ENCODE assay signal across 8 cellular contexts in genomic region chr17:57422574-57423164, GRCh38.
A peak's percentile ranks its signal among the peaks of the same experiment; 100 is the strongest.
DNase-seq lines count a peak whose midpoint lies in the region; ATAC-seq and TF ChIP-seq lines count a peak whose summit lies in the region.

No MANE protein-coding gene starts in this region.

- 84 to 86% methylated on average over 9 of the region's 9 CpGs for WGBS in tibial nerve, 2 donors

- H3K27me3 ChIP-seq in colonic mucosa (no peaks in the 10 kb centered on the region), HAP-1 (ENCODE audit: low read depth) (no peaks in the 10 kb centered on the region), tibial nerve (no peaks in the 10 kb centered on the region)

- H3K4me3 ChIP-seq in colonic mucosa (no peak overlapping the region), HAP-1 (no peak overlapping the region), tibial nerve (no peak overlapping the region)

- peak; percentile 85 for ATAC-seq in GM21529 (IDR thresholded peaks at IDR 0.05; ENCODE audit: unreplicated experiment)

- H3K9me3 ChIP-seq in colonic mucosa (no peaks in the 10 kb centered on the region), HAP-1 (no peaks in the 10 kb centered on the region), tibial nerve (no peaks in the 10 kb centered on the region)

- H3K4me1 ChIP-seq in colonic mucosa: peaks cover 21% of the 10 kb centered on the region
- H3K4me1 ChIP-seq in HAP-1: peaks cover 29% of the 10 kb centered on the region
- H3K4me1 ChIP-seq in tibial nerve: no peaks in the 10 kb centered on the region

- TF ChIP-seq CTCF in colonic mucosa (IDR thresholded peaks at IDR 0.05) (no peak), tibial nerve (IDR thresholded peaks at IDR 0.05) (no peak)

- DNase-seq in GM03348 (ENCODE audit: low spot score) (peak; percentile 48), Kasumi-1 (lab: John Stamatoyannopoulos, UW) (peak; percentile 21 to 31), fibroblast of gingiva (ENCODE audit: low read depth) (peak; percentile 44), colonic mucosa (no peak), HAP-1 (ENCODE audit: low spot score in 2 of 2) (no peak), tibial nerve (ENCODE audit: low spot score in 2 of 2) (no peak), HT-29 (ENCODE audit: low spot score) (no peak)

- no peak for TF ChIP-seq EP300 in tibial nerve (IDR thresholded peaks at IDR 0.05)

- H3K36me3 ChIP-seq in colonic mucosa (no peaks in the 10 kb centered on the region), HAP-1 (replicated peaks) (no peaks in the 10 kb centered on the region), tibial nerve (no peaks in the 10 kb centered on the region)

- in situ Hi-C loops in HAP-1 (cut with MboI; ENCODE audit: low sequenced_read_pairs): no loop called here

- H3K27ac ChIP-seq in colonic mucosa: no peak overlapping the region
- no peak overlapping the region for H3K27ac ChIP-seq in tibial nerve

- intact Hi-C loops in colonic mucosa (cut with DNase I): no loop called here

- H3K9ac ChIP-seq in colonic mucosa (ENCODE audit: low read depth in 2 of 2, low read length in 2 of 2): no peak overlapping the region

- TF ChIP-seq POLR2A in tibial nerve (IDR thresholded peaks at IDR 0.05): no peak

Comparison
In these comparisons a context has a peak if more than half of its experiments do, and no peak if none do; other contexts are left out.
1. DNase-seq: peak in GM03348 (single experiment), Kasumi-1 (2 of 2) and fibroblast of gingiva (single experiment); none in colonic mucosa (single experiment), HAP-1 (0 of 2), tibial nerve (0 of 2) and HT-29 (single experiment).